ENCODE assay signal across 8 cellular contexts in genomic region chr17:39699818-39700147, GRCh38. TPM values are rescaled to one million over a fixed set of nuclear protein-coding genes. Genes with fewer than 3 reads are reported as not detected.
DNase-seq lines count a peak whose midpoint lies in the region; ATAC-seq and TF ChIP-seq lines count a peak whose summit lies in the region.

ERBB2 (plus strand) TSS chr17:39700064; CDS start chr17:39700239, 175 bp downstream.

- peak; percentile 63 to 86 (median 86) for TF ChIP-seq POLR2A in body of pancreas (IDR thresholded peaks at IDR 0.05)

- H3K9ac ChIP-seq in iPS-15b (ENCODE audit: low read depth, low read length): peak within 1 kb of the TSS; percentile 87

- no peaks in the 10 kb centered on the region for H3K9me3 ChIP-seq in body of pancreas
- no peaks in the 10 kb centered on the region for H3K9me3 ChIP-seq in iPS-15b (ENCODE audit: control insufficient read depth, insufficient read depth, low read length)

- no peaks in the 10 kb centered on the region for H3K36me3 ChIP-seq in body of pancreas (replicated peaks in 1 of 2; ENCODE audit: insufficient read depth in 1 of 2, low read depth in 2 of 2)
- no peaks in the 10 kb centered on the region for H3K36me3 ChIP-seq in iPS-15b (ENCODE audit: control insufficient read depth, insufficient read depth, low read length)

- POLR2A ChIA-PET in HEK293T (lab: Yijun Ruan, JAX): interaction anchor here (0.7 to 4.5 kb wide), 25 partner anchors 10 to 547 kb away, joined by 3 to 84 read pairs (median 5); partner anchors contain the start of genes MIEN1, PGAP3, PNMT and RPL19

- ATAC-seq in body of pancreas (peak; percentile 84), SK-N-SH treated with all-trans-retinoic acid at 6 μM for 48 hours (no peak)

- H3K4me3 ChIP-seq in body of pancreas (peak within 1 kb of the TSS; percentile 90 to 96), iPS-15b (ENCODE audit: low read depth, low read length) (peak within 1 kb of the TSS; percentile 90)

- no peak for TF ChIP-seq CTCF in body of pancreas (IDR thresholded peaks at IDR 0.05)

- WGBS in body of pancreas, 2 donors: 1 to 4% methylated on average over 11 to 20 of the region's 20 CpGs

- DNase-seq in HEK293T (ENCODE audit: extremely low spot score): peak; percentile 60
- DNase-seq in body of pancreas: peak; percentile 73 to 84 (median 82)
- peak; percentile 67 for DNase-seq in retina
- no peak for DNase-seq in NCI-H748 (lab: John Stamatoyannopoulos, UW; ENCODE audit: unreplicated experiment)
- DNase-seq in activated CD4-positive, CD25-positive, alpha-beta regulatory T cell (lab: John Stamatoyannopoulos, UW): no peak
- DNase-seq in GF-D8 (lab: John Stamatoyannopoulos, UW): no peak

- intact Hi-C loops in body of pancreas (cut with DNase I): no loop called here

- peaks cover 56% of the 10 kb centered on the region for H3K4me1 ChIP-seq in body of pancreas
- H3K4me1 ChIP-seq in iPS-15b (ENCODE audit: control insufficient read depth, insufficient read depth, low read length): peaks cover 31% of the 10 kb centered on the region

- CTCF ChIA-PET in HEK293T (lab: Yijun Ruan, JAX): interaction anchor here (0.6 to 2.0 kb wide), 6 partner anchors 15 to 78 kb away, joined by 3 to 8 read pairs (median 4); partner anchors contain the start of gene MIEN1

- H3K27me3 ChIP-seq in body of pancreas (no peaks in the 10 kb centered on the region), iPS-15b (ENCODE audit: control insufficient read depth, insufficient read depth, low read length) (no peaks in the 10 kb centered on the region)

- H3K27ac ChIP-seq in body of pancreas: peak within 1 kb of the TSS; percentile 81 to 97 (median 94)

TF ChIP-seq in HEK293T, 16 proteins besides CTCF, POLR2A, EP300 and RAD21:
- TF ChIP-seq HDGF (IDR thresholded peaks at IDR 0.05; ENCODE audit: borderline replicate concordance): no peak
- TF ChIP-seq FOXA1 (IDR thresholded peaks at IDR 0.05): no peak

TF ChIP-seq in SK-N-SH treated with all-trans-retinoic acid at 6 μM for 48 hours, 23 proteins besides CTCF, POLR2A, EP300 and RAD21:
- TF ChIP-seq CSRNP3 (CRISPR knock-in tag; IDR thresholded peaks at IDR 0.05): no peak
- TF ChIP-seq ZNF565 (CRISPR knock-in tag; conservative IDR thresholded peaks at IDR 0.05; ENCODE audit: low read depth): no peak
- TF ChIP-seq SNAI2 (CRISPR knock-in tag; IDR thresholded peaks at IDR 0.05): no peak
- no peak for TF ChIP-seq PPARA (CRISPR knock-in tag; IDR thresholded peaks at IDR 0.05; ENCODE audit: borderline replicate concordance)
- no peak for TF ChIP-seq GLIS3 (CRISPR knock-in tag; IDR thresholded peaks at IDR 0.05)
- TF ChIP-seq, protein P1, sequence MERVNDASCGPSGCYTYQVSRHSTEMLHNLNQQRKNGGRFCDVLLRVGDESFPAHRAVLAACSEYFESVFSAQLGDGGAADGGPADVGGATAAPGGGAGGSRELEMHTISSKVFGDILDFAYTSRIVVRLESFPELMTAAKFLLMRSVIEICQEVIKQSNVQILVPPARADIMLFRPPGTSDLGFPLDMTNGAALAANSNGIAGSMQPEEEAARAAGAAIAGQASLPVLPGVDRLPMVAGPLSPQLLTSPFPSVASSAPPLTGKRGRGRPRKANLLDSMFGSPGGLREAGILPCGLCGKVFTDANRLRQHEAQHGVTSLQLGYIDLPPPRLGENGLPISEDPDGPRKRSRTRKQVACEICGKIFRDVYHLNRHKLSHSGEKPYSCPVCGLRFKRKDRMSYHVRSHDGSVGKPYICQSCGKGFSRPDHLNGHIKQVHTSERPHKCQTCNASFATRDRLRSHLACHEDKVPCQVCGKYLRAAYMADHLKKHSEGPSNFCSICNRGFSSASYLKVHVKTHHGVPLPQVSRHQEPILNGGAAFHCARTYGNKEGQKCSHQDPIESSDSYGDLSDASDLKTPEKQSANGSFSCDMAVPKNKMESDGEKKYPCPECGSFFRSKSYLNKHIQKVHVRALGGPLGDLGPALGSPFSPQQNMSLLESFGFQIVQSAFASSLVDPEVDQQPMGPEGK (CRISPR knock-in tag; IDR thresholded peaks at IDR 0.05; ENCODE audit: borderline replicate concordance): no peak
- no peak for TF ChIP-seq ZFP3 (CRISPR knock-in tag; IDR thresholded peaks at IDR 0.05)
- TF ChIP-seq ZC3H10 (CRISPR knock-in tag; IDR thresholded peaks at IDR 0.05): no peak
- TF ChIP-seq ZNF70 (CRISPR knock-in tag; IDR thresholded peaks at IDR 0.05): no peak
- TF ChIP-seq OSR1 (CRISPR knock-in tag; IDR thresholded peaks at IDR 0.05): no peak
- no peak for TF ChIP-seq RARB (CRISPR knock-in tag; IDR thresholded peaks at IDR 0.05)
- TF ChIP-seq ESRRG (CRISPR knock-in tag; IDR thresholded peaks at IDR 0.05): no peak
- TF ChIP-seq ZFP30 (CRISPR knock-in tag; IDR thresholded peaks at IDR 0.05): no peak
- TF ChIP-seq BACH2 (CRISPR knock-in tag; IDR thresholded peaks at IDR 0.05; ENCODE audit: borderline replicate concordance): no peak

RNA-seq across cellular contexts. Expression of gene ERBB2, which starts in this region (rescaled TPM):
- 10 to 100 TPM; 52.4 to 65.3 TPM for total RNA-seq in body of pancreas

Comparison
In these comparisons a context has a peak if more than half of its experiments do, and no peak if none do; other contexts are left out.
1. DNase-seq: peak in HEK293T (single experiment), body of pancreas (4 of 4) and retina (single experiment); none in NCI-H748 (single experiment), activated CD4-positive, CD25-positive, alpha-beta regulatory T cell (0 of 4) and GF-D8 (single experiment).